In genomic region chr12:47758834-47759690, GRCh38 we compare ENCODE assay signal across 1 cellular context.
TF ChIP-seq lines count a peak whose summit lies in the region.

TSS of gene RAPGEF3 (minus strand) at chr12:47758880. CDS start at chr12:47758556, 324 bp downstream.

TF ChIP-seq in K562, 482 proteins besides CTCF, POLR2A, EP300 and RAD21 (continued from another document and continues in another):
- TF ChIP-seq BMI1 (IDR thresholded peaks at IDR 0.05; ENCODE audit: low read length): no peak
- no peak for TF ChIP-seq GTF3C2 (IDR thresholded peaks at IDR 0.05; ENCODE audit: borderline replicate concordance, extremely low read depth, insufficient read length)
- no peak for TF ChIP-seq TCF3 (CRISPR knock-in tag; IDR thresholded peaks at IDR 0.05)
- TF ChIP-seq MLLT1 (IDR thresholded peaks at IDR 0.05): no peak
- TF ChIP-seq STAT5B (CRISPR knock-in tag; IDR thresholded peaks at IDR 0.05): no peak
- TF ChIP-seq MCM3 (IDR thresholded peaks at IDR 0.05): no peak
- TF ChIP-seq JUNB (CRISPR knock-in tag; conservative IDR thresholded peaks at IDR 0.05): peak; percentile 43; the same call in 1 of the 2 replicates
- TF ChIP-seq ETS1 (conservative IDR thresholded peaks at IDR 0.05; ENCODE audit: control insufficient read depth, low read depth, low read length): peak; percentile 73
- TF ChIP-seq ZNF707 (CRISPR knock-in tag; conservative IDR thresholded peaks at IDR 0.05): no peak
- no peak for TF ChIP-seq TRIM25 (IDR thresholded peaks at IDR 0.05; ENCODE audit: borderline replicate concordance)
- TF ChIP-seq NCOA2 (IDR thresholded peaks at IDR 0.05; ENCODE audit: partially characterized antibody in 2 of 2): no peak
- TF ChIP-seq TAL1 (IDR thresholded peaks at IDR 0.05): no peak
- peak; percentile 74 for TF ChIP-seq HMGN3 (IDR thresholded peaks at IDR 0.05; ENCODE audit: borderline replicate concordance, extremely low read depth, insufficient read length, low read depth, low read length)
- TF ChIP-seq ZNF511 (CRISPR knock-in tag; IDR thresholded peaks at IDR 0.05): 0 out of 2 replicates have a peak, but pooled peaks have one; percentile 25
- TF ChIP-seq ZNF174 (CRISPR knock-in tag; IDR thresholded peaks at IDR 0.05): no peak
- peak; percentile 90 for TF ChIP-seq EP400 (IDR thresholded peaks at IDR 0.05)
- TF ChIP-seq L3MBTL2 (IDR thresholded peaks at IDR 0.05): peak; percentile 86
- TF ChIP-seq ZNF407 (IDR thresholded peaks at IDR 0.05; ENCODE audit: low read depth): no peak
- no peak for TF ChIP-seq GMEB1 (CRISPR knock-in tag; IDR thresholded peaks at IDR 0.05)
- peak; percentile 24; the same call in 1 of the 2 replicates for TF ChIP-seq ZNF584 (CRISPR knock-in tag; IDR thresholded peaks at IDR 0.05; ENCODE audit: low read depth)
- TF ChIP-seq CBX2 (IDR thresholded peaks at IDR 0.05; ENCODE audit: insufficient read depth, low read length, poor library complexity, severe bottlenecking): no peak
- TF ChIP-seq HNRNPLL (IDR thresholded peaks at IDR 0.05; ENCODE audit: low read depth, low read length, poor library complexity, severe bottlenecking): no peak
- TF ChIP-seq MAZ (CRISPR knock-in tag; conservative IDR thresholded peaks at IDR 0.05 in 1 of 2, IDR thresholded peaks at IDR 0.05 in 1 of 2): peak; percentile 91 to 95
- peak; percentile 79 for TF ChIP-seq JUND (IDR thresholded peaks at IDR 0.05; ENCODE audit: borderline replicate concordance, low read depth, low read length)
- TF ChIP-seq JUND (tag; IDR thresholded peaks at IDR 0.05; ENCODE audit: borderline replicate concordance, low read depth, low read length): peak; percentile 81; the same call in 1 of the 3 replicates
- TF ChIP-seq ELK1 (CRISPR knock-in tag; IDR thresholded peaks at IDR 0.05): no peak
- TF ChIP-seq ZBTB2 (IDR thresholded peaks at IDR 0.05): no peak
- peak; percentile 80; the same call in 1 of the 2 replicates for TF ChIP-seq CREB3L1 (IDR thresholded peaks at IDR 0.05; ENCODE audit: borderline replicate concordance, low read depth)
- peak; percentile 60; the same call in 1 of the 2 replicates for TF ChIP-seq LCOR (CRISPR knock-in tag; IDR thresholded peaks at IDR 0.05)
- no peak for TF ChIP-seq ESRRB (CRISPR knock-in tag; IDR thresholded peaks at IDR 0.05; ENCODE audit: borderline replicate concordance)
- no peak for TF ChIP-seq SAFB2 (IDR thresholded peaks at IDR 0.05; ENCODE audit: borderline replicate concordance, low read depth, low read length, severe bottlenecking)
- TF ChIP-seq ZNF316 (IDR thresholded peaks at IDR 0.05): no peak
- no peak for TF ChIP-seq PTTG1 (tag; IDR thresholded peaks at IDR 0.05; ENCODE audit: low read depth)
- no peak for TF ChIP-seq ZNF134 (CRISPR knock-in tag; conservative IDR thresholded peaks at IDR 0.05)
